Comparison of ENCODE assay signal across 1 cellular context in genomic region chr5:72307968-72308852, GRCh38.
TF ChIP-seq lines count a peak whose summit lies in the region.

No MANE protein-coding gene starts in this region.

TF ChIP-seq in K562, 482 proteins besides CTCF, POLR2A, EP300 and RAD21 (continued from another document):
- TF ChIP-seq CBX5 (IDR thresholded peaks at IDR 0.05; ENCODE audit: borderline replicate concordance, low read depth), result no peak
- TF ChIP-seq NCOR1 (IDR thresholded peaks at IDR 0.05), result no peak
- TF ChIP-seq E2F5 (CRISPR knock-in tag; IDR thresholded peaks at IDR 0.05), result 0 out of 2 replicates have a peak, but pooled peaks have one; percentile 47
- no peak for TF ChIP-seq ZNF274 (IDR thresholded peaks at IDR 0.05; ENCODE audit: borderline replicate concordance, low read depth, low read length)
- no peak for TF ChIP-seq GATA2 (CRISPR knock-in tag; IDR thresholded peaks at IDR 0.05)
- TF ChIP-seq YBX1 (IDR thresholded peaks at IDR 0.05), result no peak
- TF ChIP-seq ZNF184 (CRISPR knock-in tag; IDR thresholded peaks at IDR 0.05), result no peak
- no peak for TF ChIP-seq RAD51 (IDR thresholded peaks at IDR 0.05; ENCODE audit: borderline replicate concordance, low read depth)
- TF ChIP-seq TBP (optimal IDR thresholded peaks at IDR 0.05; ENCODE audit: low read depth, low read length), result peak; percentile 94
- TF ChIP-seq DLX4 (CRISPR knock-in tag; IDR thresholded peaks at IDR 0.05), result no peak
- no peak for TF ChIP-seq SRSF1 (IDR thresholded peaks at IDR 0.05; ENCODE audit: low read depth, low read length)
- TF ChIP-seq PRDM10 (IDR thresholded peaks at IDR 0.05; ENCODE audit: partially characterized antibody), result peak; percentile 21
- TF ChIP-seq ESRRB (CRISPR knock-in tag; IDR thresholded peaks at IDR 0.05; ENCODE audit: borderline replicate concordance), result no peak
- 0 out of 2 replicates have a peak, but pooled peaks have one; percentile 26 for TF ChIP-seq MTA1 (IDR thresholded peaks at IDR 0.05; ENCODE audit: borderline replicate concordance)
- TF ChIP-seq E2F4 (CRISPR knock-in tag; IDR thresholded peaks at IDR 0.05; ENCODE audit: low read depth), result no peak
- no peak for TF ChIP-seq TFAM (CRISPR knock-in tag; conservative IDR thresholded peaks at IDR 0.05)
- TF ChIP-seq STAT5A (IDR thresholded peaks at IDR 0.05; ENCODE audit: borderline replicate concordance, low read length), result no peak
- no peak for TF ChIP-seq ZNF197 (CRISPR knock-in tag; IDR thresholded peaks at IDR 0.05; ENCODE audit: low read depth)
- no peak for TF ChIP-seq WHSC1 (IDR thresholded peaks at IDR 0.05; ENCODE audit: low read length)
- TF ChIP-seq ZNF639 (CRISPR knock-in tag; conservative IDR thresholded peaks at IDR 0.05 in 1 of 2, IDR thresholded peaks at IDR 0.05 in 1 of 2), result no peak
- TF ChIP-seq CBFA2T3 (IDR thresholded peaks at IDR 0.05), result 0 out of 2 replicates have a peak, but pooled peaks have one; percentile 6
- TF ChIP-seq MBD2 (IDR thresholded peaks at IDR 0.05; ENCODE audit: borderline replicate concordance, low read depth), result peak; percentile 49; the same call in 1 of the 2 replicates
- TF ChIP-seq BRF1 (IDR thresholded peaks at IDR 0.05; ENCODE audit: borderline replicate concordance, extremely low read depth, insufficient read length), result no peak
- peak; percentile 90; the same call in 1 of the 2 replicates for TF ChIP-seq CXXC5 (CRISPR knock-in tag; IDR thresholded peaks at IDR 0.05)
- peak in 1 of 2 experiments; percentile 41; a peak in 1 of 3 replicates for TF ChIP-seq CBX3 (IDR thresholded peaks at IDR 0.05; ENCODE audit: borderline replicate concordance in 1 of 2, low read length in 2 of 2)
- TF ChIP-seq HIVEP1 (CRISPR knock-in tag; IDR thresholded peaks at IDR 0.05), result no peak
- 0 out of 2 replicates have a peak, but pooled peaks have one; percentile 11 for TF ChIP-seq PHF21A (IDR thresholded peaks at IDR 0.05; ENCODE audit: borderline replicate concordance, low read depth)
- no peak for TF ChIP-seq ZNF140 (CRISPR knock-in tag; IDR thresholded peaks at IDR 0.05)
- peak; percentile 81 for TF ChIP-seq EGR1 (conservative IDR thresholded peaks at IDR 0.05)
- TF ChIP-seq MNT (conservative IDR thresholded peaks at IDR 0.05), result peak; percentile 88 to 94
- TF ChIP-seq POLR2H (tag; IDR thresholded peaks at IDR 0.05; ENCODE audit: low read depth), result peak; percentile 89
- peak; percentile 56 for TF ChIP-seq GMEB1 (CRISPR knock-in tag; IDR thresholded peaks at IDR 0.05)
- TF ChIP-seq MAZ (CRISPR knock-in tag; conservative IDR thresholded peaks at IDR 0.05 in 1 of 2, IDR thresholded peaks at IDR 0.05 in 1 of 2), result peak; percentile 64 to 75; a peak in 3 of 4 replicates
- no peak for TF ChIP-seq RBM15 (IDR thresholded peaks at IDR 0.05; ENCODE audit: insufficient read depth, low read length)
- TF ChIP-seq ZBTB2 (IDR thresholded peaks at IDR 0.05), result no peak; the same call in 1 of the 2 replicates
- no peak for TF ChIP-seq CHCHD3 (CRISPR knock-in tag; IDR thresholded peaks at IDR 0.05)
- TF ChIP-seq ZBTB49 (CRISPR knock-in tag; IDR thresholded peaks at IDR 0.05; ENCODE audit: borderline replicate concordance), result 0 out of 2 replicates have a peak, but pooled peaks have one; percentile 56
- peak; percentile 93 for TF ChIP-seq L3MBTL2 (IDR thresholded peaks at IDR 0.05)
- TF ChIP-seq ZEB2 (IDR thresholded peaks at IDR 0.05), result no peak
- no peak; the same call in 1 of the 2 replicates for TF ChIP-seq GATAD2B (IDR thresholded peaks at IDR 0.05; ENCODE audit: borderline replicate concordance)
- TF ChIP-seq ZKSCAN8 (CRISPR knock-in tag; IDR thresholded peaks at IDR 0.05), result no peak
- TF ChIP-seq ZNF133 (CRISPR knock-in tag; IDR thresholded peaks at IDR 0.05), result no peak
- no peak for TF ChIP-seq RFX5 (IDR thresholded peaks at IDR 0.05; ENCODE audit: low read depth, low read length)
- no peak; the same call in 1 of the 2 replicates for TF ChIP-seq STAG1 (CRISPR knock-in tag; IDR thresholded peaks at IDR 0.05; ENCODE audit: borderline replicate concordance)
- no peak for TF ChIP-seq BRF2 (IDR thresholded peaks at IDR 0.05; ENCODE audit: borderline replicate concordance, insufficient read depth, insufficient read length)
- TF ChIP-seq ARNT (IDR thresholded peaks at IDR 0.05), result no peak; a peak in 1 of 4 replicates
TF ChIP-seq in K562: peak in this region for 163.
